13 cellular contexts compared by ENCODE assay signal in genomic region chr6:617485-618100, GRCh38. TPM values are rescaled to one million over a fixed set of nuclear protein-coding genes. Genes with fewer than 3 reads are reported as not detected.
DNase-seq lines count a peak whose midpoint lies in the region; ATAC-seq and TF ChIP-seq lines count a peak whose summit lies in the region.
"Had no signal": no experiment of that assay in that cellular context is flagged by ENCODE, and none has a peak within 500 bp of the region (broad histone marks: within the 10 kb centered on the region; RNA-seq: fewer than 3 reads in every experiment).

No MANE protein-coding gene starts in this region.

- no peak overlapping the region for H3K4me3 Mint-ChIP-seq in CD4-positive, CD25-positive, alpha-beta regulatory T cell

- no peaks in the 10 kb centered on the region for H3K27me3 ChIP-seq in CD4-positive, CD25-positive, alpha-beta regulatory T cell (ENCODE audit: control insufficient read depth, insufficient read depth, low read length)
- H3K27me3 ChIP-seq: left lung had no signal

- H3K4me1 Mint-ChIP-seq in CD4-positive, CD25-positive, alpha-beta regulatory T cell = peaks cover 7 to 14% (median 12%) of the 10 kb centered on the region in 4 donors

- peak overlapping the region in 2 of 3 donors; percentile 42 to 70 for H3K27ac Mint-ChIP-seq in CD4-positive, CD25-positive, alpha-beta regulatory T cell

- DNase-seq in CD4-positive, CD25-positive, alpha-beta regulatory T cell = peak in 2 of 3 donors; percentile 28 to 81
- DNase-seq in RWPE1 (ENCODE audit: low spot score) = peak; percentile 17
- DNase-seq in iPS-NIHi11 (ENCODE audit: low spot score) = peak; percentile 30
- DNase-seq in NCI-H1092 treated with DMSO at 0.1 percent for 48 hours (lab: John Stamatoyannopoulos, UW) = no peak
- no peak for DNase-seq in Right ventricle myocardium inferior (ENCODE audit: missing footprints)
- no peak for DNase-seq in DMS79 (lab: John Stamatoyannopoulos, UW)
- DNase-seq: activated CD4-positive, CD25-positive, alpha-beta regulatory T cell; activated gamma-delta T cell; cortex of kidney; left lung; RPMI8226; stimulated activated CD4-positive, alpha-beta T cell treated with anti-CD3 and anti-CD28 coated beads, Interleukin-15, amount 100 ng/mL, for 24 hours had no signal

- H3K36me3 Mint-ChIP-seq in CD4-positive, CD25-positive, alpha-beta regulatory T cell = peaks cover 52% of the 10 kb centered on the region

- peak; percentile 50 to 70 for ATAC-seq in CD4-positive, CD25-positive, alpha-beta regulatory T cell (ENCODE audit: low read depth in 2 of 2)
- no peak for ATAC-seq in Right ventricle myocardium inferior
- ATAC-seq: left lung had no signal

- no peaks in the 10 kb centered on the region for H3K4me1 ChIP-seq in CD4-positive, CD25-positive, alpha-beta regulatory T cell (ENCODE audit: control insufficient read depth, insufficient read depth, low read length, poor library complexity, severe bottlenecking)
- H3K4me1 ChIP-seq: left lung had no signal

- intact Hi-C loops in Right ventricle myocardium inferior (cut with DNase I) = no loop called here

- H3K36me3 ChIP-seq in CD4-positive, CD25-positive, alpha-beta regulatory T cell (ENCODE audit: control insufficient read depth, insufficient read depth, low read length) = peaks cover 54% of the 10 kb centered on the region

- no peaks in the 10 kb centered on the region for H3K9me3 ChIP-seq in CD4-positive, CD25-positive, alpha-beta regulatory T cell (ENCODE audit: control insufficient read depth in 2 of 2, low read length in 2 of 2)
- H3K9me3 ChIP-seq: left lung had no signal

- POLR2A ChIA-PET in RWPE1 (lab: Yijun Ruan, JAX; ENCODE audit: low non-redundant PET) = no interaction called here

- H3K27ac ChIP-seq in CD4-positive, CD25-positive, alpha-beta regulatory T cell (ENCODE audit: insufficient read depth, low read length, poor library complexity, severe bottlenecking) = no peak overlapping the region
- H3K27ac ChIP-seq in RWPE1 = no peak overlapping the region
- H3K27ac ChIP-seq: left lung had no signal

- TF ChIP-seq CTCF in GM12875 (IDR thresholded peaks at IDR 0.05; ENCODE audit: borderline replicate concordance, insufficient read depth, low read depth, low read length) = 0 out of 2 replicates have a peak, but pooled peaks have one; percentile 1
- no peak for TF ChIP-seq CTCF in RWPE1 (conservative IDR thresholded peaks at IDR 0.05; ENCODE audit: low read depth)

- H3K9me3 Mint-ChIP-seq in CD4-positive, CD25-positive, alpha-beta regulatory T cell = no peaks in the 10 kb centered on the region

- H3K4me3 ChIP-seq in CD4-positive, CD25-positive, alpha-beta regulatory T cell (ENCODE audit: low read depth, low read length) = peak overlapping the region; percentile 7
- no peak overlapping the region for H3K4me3 ChIP-seq in GM12875 (ENCODE audit: low read depth, low read length)
- H3K4me3 ChIP-seq: left lung had no signal

- CTCF ChIA-PET in RWPE1 (lab: Yijun Ruan, JAX) = interaction anchor here (0.5 to 1.0 kb wide), 8 partner anchors 25 to 1341 kb away, joined by 3 to 6 read pairs (median 3); no protein-coding TSS in a partner anchor

- no peaks in the 10 kb centered on the region for H3K27me3 Mint-ChIP-seq in CD4-positive, CD25-positive, alpha-beta regulatory T cell

RNA-seq across cellular contexts. Expression of gene HUS1B, which starts 39.3 kb away (rescaled TPM):
- 4.8 TPM for total RNA-seq in CD4-positive, CD25-positive, alpha-beta regulatory T cell
- 1 to 10 TPM in 3 of 4 donors, under 1 TPM in 1; 0.83 to 2.4 (median 1.6) TPM for polyA plus RNA-seq in CD4-positive, CD25-positive, alpha-beta regulatory T cell
- total RNA-seq in Right ventricle myocardium inferior = not detected

Comparison
In these comparisons a context has a peak if more than half of its experiments do, and no peak if none do; other contexts are left out.
1. DNase-seq: peak in CD4-positive, CD25-positive, alpha-beta regulatory T cell (2 of 3), RWPE1 (single experiment) and iPS-NIHi11 (single experiment); none in NCI-H1092 treated with DMSO at 0.1 percent for 48 hours (single experiment), Right ventricle myocardium inferior (single experiment) and DMS79 (single experiment).